8 cellular contexts compared by ENCODE assay signal in genomic region chr22:46737105-46737975, GRCh38. TPM values are rescaled to one million over a fixed set of nuclear protein-coding genes. Genes with fewer than 3 reads are reported as not detected.
DNase-seq lines count a peak whose midpoint lies in the region; ATAC-seq lines count a peak whose summit lies in the region.

No MANE protein-coding gene starts in this region.

- peak; percentile 39 for ATAC-seq in GM18511 (IDR thresholded peaks at IDR 0.05; ENCODE audit: unreplicated experiment)
- peak; percentile 20 for ATAC-seq in HG03520 (IDR thresholded peaks at IDR 0.05; ENCODE audit: unreplicated experiment)

- H3K27ac ChIP-seq in layer of hippocampus (ENCODE audit: low read depth, low read length), result peak overlapping the region; percentile 62

- DNase-seq in T-helper 9 cell (peak; percentile 34), cerebellum (ENCODE audit: low spot score) (peak; percentile 36), GM19240 (ENCODE audit: insufficient read length, low spot score) (no peak), ureter (ENCODE audit: low spot score) (no peak)
- peak; percentile 14 for DNase-seq in stimulated activated CD8-positive, alpha-beta memory T cell treated with anti-CD3 and anti-CD28 coated beads, Interleukin-15, amount 100 ng/mL, for 24 hours (ENCODE audit: low read depth)

- no peaks in the 10 kb centered on the region for H3K27me3 ChIP-seq in layer of hippocampus (ENCODE audit: control insufficient read depth, insufficient read depth, low read length)

RNA-seq across cellular contexts. Expression of gene CERK, which starts 0.7 kb away (rescaled TPM):
- 49.4 TPM for total RNA-seq in cerebellum
- total RNA-seq in ureter, result 13.0 TPM

RNA-seq across cellular contexts. Expression of gene TBC1D22A, which starts 25.1 kb away (rescaled TPM):
- total RNA-seq in cerebellum (8.2 TPM), ureter (32.6 TPM)

Comparison
In these comparisons a context has a peak if more than half of its experiments do, and no peak if none do; other contexts are left out.
1. DNase-seq: peak in T-helper 9 cell (single experiment), cerebellum (single experiment) and stimulated activated CD8-positive, alpha-beta memory T cell treated with anti-CD3 and anti-CD28 coated beads, Interleukin-15, amount 100 ng/mL, for 24 hours (single experiment); none in GM19240 (single experiment) and ureter (single experiment).